In genomic region chr1:172637522-172637921, GRCh38 we compare ENCODE assay signal across 1 cellular context.
TF ChIP-seq lines count a peak whose summit lies in the region.

No MANE protein-coding gene starts in this region.

TF ChIP-seq in HepG2, 621 proteins besides CTCF, POLR2A, EP300 and RAD21:
- TF ChIP-seq SNRNP70 (IDR thresholded peaks at IDR 0.05; ENCODE audit: low read depth, low read length) (no peak), FOSL2 (CRISPR knock-in tag; IDR thresholded peaks at IDR 0.05) (0 out of 2 replicates have a peak, but pooled peaks have one; percentile 22), HMGA1 (CRISPR knock-in tag; conservative IDR thresholded peaks at IDR 0.05) (no peak), TEAD3 (CRISPR knock-in tag; optimal IDR thresholded peaks at IDR 0.05; ENCODE audit: borderline replicate concordance) (no peak), TFDP2 (CRISPR knock-in tag; IDR thresholded peaks at IDR 0.05) (no peak), LCORL (IDR thresholded peaks at IDR 0.05) (no peak), LCORL (CRISPR knock-in tag; IDR thresholded peaks at IDR 0.05) (no peak)
